In genomic region chr10:52615349-52615748, GRCh38 we compare ENCODE assay signal across 37 cellular contexts.
"Had no signal": no experiment of that assay in that cellular context is flagged by ENCODE, and none has a peak within 500 bp of the region (broad histone marks: within the 10 kb centered on the region; RNA-seq: fewer than 3 reads in every experiment).

No MANE protein-coding gene starts in this region.

- H3K9me3 ChIP-seq: ascending aorta, body of pancreas, breast epithelium, MG63, SJSA1 had no signal

- H3K27ac Mint-ChIP-seq: activated CD4-positive, alpha-beta T cell treated with anti-CD3 and anti-CD28 coated beads, Interleukin-2, amount 10 ng/mL, durations not matched to agents 24 days and 14 days; activated CD8-positive, alpha-beta T cell treated with anti-CD3 and anti-CD28 coated beads for 36 hours; activated naive CD8-positive, alpha-beta T cell treated with anti-CD3 and anti-CD28 coated beads for 36 hours; activated T-cell treated with anti-CD3 and anti-CD28 coated beads, Interleukin-2, amount 50 U/mL, for 72 hours; activated T-helper 17 cell treated with anti-CD3 and anti-CD28 coated beads, Interleukin-2, amount 50 U/mL, for 72 hours had no signal

- H3K27me3 ChIP-seq: ascending aorta, body of pancreas, breast epithelium, MG63, SJSA1 had no signal

- H3K4me3 Mint-ChIP-seq: activated CD4-positive, alpha-beta T cell treated with anti-CD3 and anti-CD28 coated beads, Interleukin-2, amount 10 ng/mL, durations not matched to agents 24 days and 14 days; activated CD8-positive, alpha-beta T cell treated with anti-CD3 and anti-CD28 coated beads for 36 hours; activated naive CD8-positive, alpha-beta T cell treated with anti-CD3 and anti-CD28 coated beads for 36 hours; activated T-cell treated with anti-CD3 and anti-CD28 coated beads, Interleukin-2, amount 50 U/mL, for 72 hours; activated T-helper 17 cell treated with anti-CD3 and anti-CD28 coated beads, Interleukin-2, amount 50 U/mL, for 72 hours had no signal

- ATAC-seq: activated CD8-positive, alpha-beta T cell treated with anti-CD3 and anti-CD28 coated beads for 36 hours; activated T-cell treated with anti-CD3 and anti-CD28 coated beads, Interleukin-2, amount 50 U/mL, for 72 hours; activated T-helper 17 cell treated with anti-CD3 and anti-CD28 coated beads, Interleukin-2, amount 50 U/mL, for 72 hours; body of pancreas; Panc1 had no signal

- H3K36me3 ChIP-seq: ascending aorta, breast epithelium, MG63, SJSA1, WERI-Rb-1 had no signal

- H3K27me3 Mint-ChIP-seq: activated CD4-positive, alpha-beta T cell treated with anti-CD3 and anti-CD28 coated beads, Interleukin-2, amount 10 ng/mL, durations not matched to agents 24 days and 14 days; activated CD8-positive, alpha-beta T cell treated with anti-CD3 and anti-CD28 coated beads for 36 hours; activated naive CD8-positive, alpha-beta T cell treated with anti-CD3 and anti-CD28 coated beads for 36 hours; activated T-helper 17 cell treated with anti-CD3 and anti-CD28 coated beads, Interleukin-2, amount 50 U/mL, for 72 hours had no signal

- H3K27ac ChIP-seq: ascending aorta, body of pancreas, breast epithelium, SJSA1, WERI-Rb-1 had no signal

- H3K4me1 Mint-ChIP-seq: activated CD4-positive, alpha-beta T cell treated with anti-CD3 and anti-CD28 coated beads, Interleukin-2, amount 10 ng/mL, durations not matched to agents 24 days and 14 days; activated naive CD8-positive, alpha-beta T cell treated with anti-CD3 and anti-CD28 coated beads for 36 hours; activated T-helper 17 cell treated with anti-CD3 and anti-CD28 coated beads, Interleukin-2, amount 50 U/mL, for 72 hours had no signal

- H3K36me3 Mint-ChIP-seq: activated naive CD8-positive, alpha-beta T cell treated with anti-CD3 and anti-CD28 coated beads for 36 hours had no signal

- H3K4me3 ChIP-seq: ascending aorta, body of pancreas, breast epithelium, MG63, SJSA1 had no signal

- H3K4me1 ChIP-seq: ascending aorta, body of pancreas, breast epithelium, SJSA1 had no signal

- DNase-seq: activated CD4-positive, alpha-beta T cell treated with anti-CD3 and anti-CD28 coated beads for 1 hour; activated CD4-positive, alpha-beta T cell treated with anti-CD3 and anti-CD28 coated beads, Interleukin-2, amount 10 ng/mL, durations not matched to agents 24 days and 14 days; activated CD4-positive, alpha-beta T cell treated with anti-CD3 and anti-CD28 coated beads, Interleukin-2, amount 50 U/mL, for 4 hours; activated CD4-positive, CD25-positive, alpha-beta regulatory T cell; activated CD8-positive, alpha-beta T cell treated with anti-CD3 and anti-CD28 coated beads for 36 hours; activated effector memory CD4-positive, alpha-beta T cell treated with anti-CD3 and anti-CD28 coated beads, Interleukin-2, amount 50 U/mL, for 16 hours; activated naive CD4-positive, alpha-beta T cell; activated naive CD4-positive, alpha-beta T cell treated with anti-CD3 and anti-CD28 coated beads, Interleukin-2, amount 50 U/mL, for 16 hours; activated naive CD8-positive, alpha-beta T cell treated with anti-CD3 and anti-CD28 coated beads for 36 hours; activated T-cell treated with anti-CD3 and anti-CD28 coated beads, Interleukin-2, amount 50 U/mL, for 1 hour; activated T-cell treated with anti-CD3 and anti-CD28 coated beads, Interleukin-2, amount 50 U/mL, for 72 hours; amniotic stem cell; body of pancreas; Kasumi-1; KG1; MG63; NCI-H1048; NCI-H1105 treated with DMSO at 0.1 percent for 48 hours; NCI-H1436; NCI-H1694; NCI-H1930; NCI-H2081 treated with DMSO at 0.1 percent for 48 hours; NCI-H226; NCI-H446 treated with DMSO at 0.1 percent for 48 hours; NCI-H524; NCI-H69; SHP77 treated with DMSO at 0.1 percent for 48 hours; SW 1271; T-helper 1 cell; T-helper 2 cell; T1000; WERI-Rb-1 had no signal

- H3K9me3 Mint-ChIP-seq: activated CD4-positive, alpha-beta T cell treated with anti-CD3 and anti-CD28 coated beads, Interleukin-2, amount 10 ng/mL, durations not matched to agents 24 days and 14 days; activated CD8-positive, alpha-beta T cell treated with anti-CD3 and anti-CD28 coated beads for 36 hours; activated naive CD8-positive, alpha-beta T cell treated with anti-CD3 and anti-CD28 coated beads for 36 hours had no signal
